In the genomic region with DNA sequence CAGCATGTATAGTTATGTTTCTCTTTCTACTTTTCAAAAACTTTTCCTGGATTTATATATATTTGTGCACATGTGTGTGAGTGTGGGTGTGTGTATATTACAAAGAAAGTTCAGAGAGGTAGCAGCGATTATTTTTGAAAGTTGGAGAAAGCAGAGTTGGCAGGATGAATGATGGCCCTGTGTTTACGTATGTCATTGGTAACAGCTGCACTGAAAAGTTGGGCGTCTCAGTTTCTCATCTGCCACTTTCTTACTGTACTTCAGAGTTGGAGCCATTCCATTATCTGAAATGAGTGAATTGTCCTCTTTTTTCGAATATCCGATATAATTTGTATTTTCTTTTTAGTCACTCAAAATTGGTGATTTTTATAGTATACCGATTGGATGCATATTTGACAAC, we compare ENCODE assay signal across 15 cellular contexts.
"Had no signal": no experiment of that assay in that cellular context is flagged by ENCODE, and none has a peak within 500 bp of the region (broad histone marks: within the 10 kb centered on the region; RNA-seq: fewer than 3 reads in every experiment).

No MANE protein-coding gene starts in this region.

- DNase-seq: activated CD4-positive, alpha-beta memory T cell treated with anti-CD3 and anti-CD28 coated beads, Interleukin-2, amount 10 ng/mL, durations not matched to agents 7 days and 5 days; activated gamma-delta T cell treated with Interleukin-2 at 50 U/mL for 16 hours; activated naive CD8-positive, alpha-beta T cell treated with anti-CD3 and anti-CD28 coated beads for 36 hours; activated T-cell treated with anti-CD3 and anti-CD28 coated beads, Interleukin-2, amount 50 U/mL, for 48 hours; endodermal cell; erythroblast; left lung; naive B cell; posterior cingulate gyrus; right cardiac atrium; spleen; stimulated activated CD4-positive, alpha-beta T cell treated with anti-CD3 and anti-CD28 coated beads, Interleukin-2, amount 100 ng/mL, for 24 hours; stimulated activated naive CD4-positive, alpha-beta T cell; SW 1271 had no signal

- H3K36me3 ChIP-seq: left lung had no signal

- H3K27ac ChIP-seq: left lung, spleen had no signal

- H3K4me3 ChIP-seq: left lung, spleen had no signal

- H3K27me3 ChIP-seq: left lung, spleen had no signal

- ATAC-seq: left lung, right cardiac atrium had no signal

- H3K9me3 Mint-ChIP-seq: endodermal cell, type B pancreatic cell had no signal

- H3K27me3 Mint-ChIP-seq: activated CD4-positive, alpha-beta memory T cell treated with anti-CD3 and anti-CD28 coated beads, Interleukin-2, amount 10 ng/mL, durations not matched to agents 7 days and 5 days; activated naive CD8-positive, alpha-beta T cell treated with anti-CD3 and anti-CD28 coated beads for 36 hours; naive B cell; type B pancreatic cell had no signal

- H3K4me3 Mint-ChIP-seq: activated CD4-positive, alpha-beta memory T cell treated with anti-CD3 and anti-CD28 coated beads, Interleukin-2, amount 10 ng/mL, durations not matched to agents 7 days and 5 days; activated naive CD8-positive, alpha-beta T cell treated with anti-CD3 and anti-CD28 coated beads for 36 hours; endodermal cell; naive B cell; type B pancreatic cell had no signal

- H3K4me1 ChIP-seq: left lung had no signal

- H3K36me3 Mint-ChIP-seq: activated naive CD8-positive, alpha-beta T cell treated with anti-CD3 and anti-CD28 coated beads for 36 hours had no signal

- H3K27ac Mint-ChIP-seq: activated CD4-positive, alpha-beta memory T cell treated with anti-CD3 and anti-CD28 coated beads, Interleukin-2, amount 10 ng/mL, durations not matched to agents 7 days and 5 days; activated naive CD8-positive, alpha-beta T cell treated with anti-CD3 and anti-CD28 coated beads for 36 hours; endodermal cell; type B pancreatic cell had no signal

- H3K4me1 Mint-ChIP-seq: activated CD4-positive, alpha-beta memory T cell treated with anti-CD3 and anti-CD28 coated beads, Interleukin-2, amount 10 ng/mL, durations not matched to agents 7 days and 5 days; activated naive CD8-positive, alpha-beta T cell treated with anti-CD3 and anti-CD28 coated beads for 36 hours had no signal
